In the genomic region with DNA sequence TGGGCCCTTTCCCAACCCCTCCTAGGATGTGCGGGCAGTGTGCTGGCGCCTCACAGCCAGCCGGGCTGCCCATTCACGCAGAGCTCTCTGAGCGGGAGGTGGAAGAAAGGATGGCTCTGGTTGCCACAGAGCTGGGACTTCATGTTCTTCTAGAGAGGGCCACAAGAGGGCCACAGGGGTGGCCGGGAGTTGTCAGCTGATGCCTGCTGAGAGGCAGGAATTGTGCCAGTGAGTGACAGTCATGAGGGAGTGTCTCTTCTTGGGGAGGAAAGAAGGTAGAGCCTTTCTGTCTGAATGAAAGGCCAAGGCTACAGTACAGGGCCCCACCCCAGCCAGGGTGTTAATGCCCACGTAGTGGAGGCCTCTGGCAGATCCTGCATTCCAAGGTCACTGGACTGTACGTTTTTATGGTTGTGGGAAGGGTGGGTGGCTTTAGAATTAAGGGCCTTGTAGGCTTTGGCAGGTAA, we compare ENCODE assay signal across 8 cellular contexts. TPM values are rescaled to one million over a fixed set of nuclear protein-coding genes. Genes with fewer than 3 reads are reported as not detected.
DNase-seq lines count a peak whose midpoint lies in the region; ATAC-seq, FAIRE-seq and TF ChIP-seq lines count a peak whose summit lies in the region.

No MANE protein-coding gene starts in this region.

- ATAC-seq in GM21529 (IDR thresholded peaks at IDR 0.05; ENCODE audit: unreplicated experiment) = no peak

- H3K4me3 ChIP-seq in foreskin fibroblast (ENCODE audit: low read depth in 1 of 2, low read length in 2 of 2) = no peak overlapping the region

- no peaks in the 10 kb centered on the region for H3K9me3 Mint-ChIP-seq in osteocyte (ENCODE audit: unreplicated experiment)

- peak overlapping the region; percentile 88 for H3K27ac Mint-ChIP-seq in osteocyte (ENCODE audit: unreplicated experiment)

- no peak for TF ChIP-seq POLR2A in GM12892 (IDR thresholded peaks at IDR 0.05; ENCODE audit: low read depth, low read length)

- peaks cover 13% of the 10 kb centered on the region for H3K36me3 Mint-ChIP-seq in osteocyte (ENCODE audit: unreplicated experiment)

- peak; percentile 40 for TF ChIP-seq CTCF in foreskin fibroblast (IDR thresholded peaks at IDR 0.05; ENCODE audit: low read depth, low read length)
- peak; percentile 58 for TF ChIP-seq CTCF in osteocyte (IDR thresholded peaks at IDR 0.05)

- no peaks in the 10 kb centered on the region for H3K27me3 Mint-ChIP-seq in osteocyte (ENCODE audit: unreplicated experiment)

- peaks cover 35% of the 10 kb centered on the region for H3K4me1 Mint-ChIP-seq in osteocyte (ENCODE audit: unreplicated experiment)

- in situ Hi-C loops in ACHN (cut with HindIII; ENCODE audit: low pct_ligation_motif_present, low pct_unique_long_range_greater_than_20kb, low sequenced_read_pairs) = no loop called here

- peak; percentile 84 for DNase-seq in ACHN
- DNase-seq in GM12892 (ENCODE audit: insufficient read length) = peak; percentile 48
- peak; percentile 67 for DNase-seq in NCI-H2029 treated with DMSO at 0.1 percent for 48 hours (lab: John Stamatoyannopoulos, UW)
- peak; percentile 50 for DNase-seq in UCSD-AML1 (lab: John Stamatoyannopoulos, UW; ENCODE audit: unreplicated experiment)
- peak; percentile 77 to 87 for DNase-seq in foreskin fibroblast
- DNase-seq in osteocyte (ENCODE audit: extremely low spot score, unreplicated experiment) = no peak
- no peak for DNase-seq in KG1 (lab: John Stamatoyannopoulos, UW)

- FAIRE-seq in GM12892 (lab: Jason Lieb, UNC) = no peak

- H3K4me3 Mint-ChIP-seq in osteocyte (ENCODE audit: unreplicated experiment) = peak overlapping the region; percentile 40

RNA-seq across cellular contexts. Expression of gene FAM131A, which starts 8.3 kb away (rescaled TPM):
- polyA plus RNA-seq in GM12892 (2012; ENCODE audit: missing spikeins) = 1.6 TPM
- total RNA-seq in osteocyte = 10.1 and 11.3 TPM in 2 replicates

RNA-seq across cellular contexts. Expression of gene CLCN2, which starts 15.7 kb away (rescaled TPM):
- 1.2 TPM for polyA plus RNA-seq in GM12892 (2012; ENCODE audit: missing spikeins)
- 9.4 and 9.7 TPM in 2 replicates for total RNA-seq in osteocyte

RNA-seq across cellular contexts. Expression of gene POLR2H, which starts 15.8 kb away (rescaled TPM):
- 138 TPM for polyA plus RNA-seq in GM12892 (2012; ENCODE audit: missing spikeins)
- total RNA-seq in osteocyte = 56.4 and 57.7 TPM in 2 replicates

RNA-seq across cellular contexts. Expression of gene EIF4G1, which starts 31.3 kb away (rescaled TPM):
- 124 TPM for polyA plus RNA-seq in GM12892 (2012; ENCODE audit: missing spikeins)
- total RNA-seq in osteocyte = 367 and 385 TPM in 2 replicates

RNA-seq across cellular contexts. Expression of gene THPO, which starts 32.3 kb away (rescaled TPM):
- not detected for polyA plus RNA-seq in GM12892 (2012; ENCODE audit: missing spikeins)
- not detected in 2 replicates for total RNA-seq in osteocyte

Comparison
In these comparisons a context has a peak if more than half of its experiments do, and no peak if none do; other contexts are left out.
1. DNase-seq: peak in ACHN (single experiment), GM12892 (single experiment), NCI-H2029 treated with DMSO at 0.1 percent for 48 hours (single experiment), UCSD-AML1 (single experiment) and foreskin fibroblast (2 of 2); none in osteocyte (single experiment) and KG1 (single experiment).